Comparison of ENCODE assay signal across 11 cellular contexts in genomic region chr2:171966268-171966667, GRCh38.
"Had no signal": no experiment of that assay in that cellular context is flagged by ENCODE, and none has a peak within 500 bp of the region (broad histone marks: within the 10 kb centered on the region; RNA-seq: fewer than 3 reads in every experiment).

No MANE protein-coding gene starts in this region.

- H3K4me3 ChIP-seq: adrenal gland, dorsolateral prefrontal cortex, gastroesophageal sphincter, ovary had no signal

- DNase-seq: activated CD4-positive, alpha-beta T cell treated with anti-CD3 and anti-CD28 coated beads for 36 hours; activated CD8-positive, alpha-beta T cell treated with anti-CD3 and anti-CD28 coated beads for 36 hours; activated effector memory CD4-positive, alpha-beta T cell treated with anti-CD3 and anti-CD28 coated beads, Interleukin-2, amount 50 U/mL, for 16 hours; activated T-cell treated with anti-CD3 and anti-CD28 coated beads, Interleukin-2, amount 50 U/mL, for 48 hours; adrenal gland; dorsolateral prefrontal cortex; erythroblast; midbrain; ovary; stimulated activated naive CD8-positive, alpha-beta T cell treated with anti-CD3 and anti-CD28 coated beads, Interleukin-15, amount 100 ng/mL, for 72 hours had no signal

- H3K27ac ChIP-seq: adrenal gland, dorsolateral prefrontal cortex, gastroesophageal sphincter, ovary had no signal

- H3K27me3 ChIP-seq: adrenal gland, dorsolateral prefrontal cortex, gastroesophageal sphincter, ovary had no signal

- H3K9me3 ChIP-seq: adrenal gland, gastroesophageal sphincter, ovary had no signal

- H3K36me3 ChIP-seq: ovary had no signal
